In the genomic region with DNA sequence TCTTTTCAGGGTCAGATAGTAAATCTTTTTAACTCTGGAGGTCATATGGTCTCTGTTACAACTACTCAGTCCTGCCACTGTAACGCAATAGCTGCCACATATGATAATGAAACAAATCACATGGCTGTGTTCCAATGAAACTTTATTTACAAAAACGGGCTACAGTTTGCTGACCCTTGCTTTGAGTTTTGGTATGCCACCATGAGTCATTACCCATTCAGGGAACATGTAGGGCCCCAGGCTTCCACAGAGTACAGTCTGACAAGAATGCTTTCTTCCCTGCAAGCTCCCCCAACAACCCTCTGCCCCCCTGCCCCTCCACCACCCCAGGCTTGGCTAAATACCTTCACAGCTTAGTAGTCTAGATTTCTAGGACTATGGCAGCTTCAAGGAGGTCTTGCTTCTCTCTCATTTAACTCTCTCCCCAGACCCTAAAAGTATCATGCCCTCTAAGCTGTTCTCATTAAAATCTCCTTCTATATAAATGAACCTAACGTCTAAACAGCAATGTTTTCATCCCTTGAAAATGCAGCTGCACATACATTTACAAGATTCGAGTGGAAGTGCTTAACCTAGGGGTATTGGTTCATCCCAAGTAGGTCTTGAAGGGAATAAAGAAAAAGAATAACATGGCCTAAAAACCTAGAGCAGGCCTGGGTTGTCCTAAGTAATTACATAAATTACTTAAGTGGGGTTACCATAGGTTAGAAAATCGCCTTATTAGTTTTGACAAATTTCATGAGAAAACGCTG, we compare ENCODE assay signal across 10 cellular contexts.
A peak's percentile ranks its signal among the peaks of the same experiment; 100 is the strongest.
DNase-seq lines count a peak whose midpoint lies in the region; ATAC-seq and TF ChIP-seq lines count a peak whose summit lies in the region.
"Had no signal": no experiment of that assay in that cellular context is flagged by ENCODE, and none has a peak within 500 bp of the region (broad histone marks: within the 10 kb centered on the region; RNA-seq: fewer than 3 reads in every experiment).

No MANE protein-coding gene starts in this region.

- ATAC-seq in SK-N-SH treated with all-trans-retinoic acid at 6 μM for 48 hours (peak; percentile 66), HG02852 (IDR thresholded peaks at IDR 0.05; ENCODE audit: unreplicated experiment) (no peak)
- ATAC-seq: activated T-cell treated with anti-CD3 and anti-CD28 coated beads, Interleukin-2, amount 50 U/mL, for 4 hours had no signal

- DNase-seq in EL (peak; percentile 96), fibroblast of peridontal ligament (ENCODE audit: extremely low read depth) (peak; percentile 91), non-pigmented ciliary epithelial cell (ENCODE audit: low read depth) (peak; percentile 84), superior temporal gyrus (ENCODE audit: extremely low spot score) (no peak)
- no peak for DNase-seq in activated effector memory CD4-positive, alpha-beta T cell treated with anti-CD3 and anti-CD28 coated beads, Interleukin-2, amount 50 U/mL, for 16 hours
- DNase-seq in central memory CD4-positive, alpha-beta T cell = no peak
- DNase-seq: activated T-cell treated with anti-CD3 and anti-CD28 coated beads, Interleukin-2, amount 50 U/mL, for 4 hours; NCI-H187 treated with DMSO at 0.1 percent for 48 hours had no signal

TF ChIP-seq in SK-N-SH treated with all-trans-retinoic acid at 6 μM for 48 hours, 23 proteins besides CTCF, POLR2A, EP300 and RAD21:
- TF ChIP-seq ZFP3 (CRISPR knock-in tag; IDR thresholded peaks at IDR 0.05) (no peak), ZNF565 (CRISPR knock-in tag; conservative IDR thresholded peaks at IDR 0.05; ENCODE audit: low read depth) (no peak), ZFP30 (CRISPR knock-in tag; IDR thresholded peaks at IDR 0.05) (no peak), GLIS3 (CRISPR knock-in tag; IDR thresholded peaks at IDR 0.05) (no peak), ISL1 (CRISPR knock-in tag; IDR thresholded peaks at IDR 0.05) (no peak), ESRRG (CRISPR knock-in tag; IDR thresholded peaks at IDR 0.05) (no peak), SNAI2 (CRISPR knock-in tag; IDR thresholded peaks at IDR 0.05) (no peak), ZNF70 (CRISPR knock-in tag; IDR thresholded peaks at IDR 0.05) (no peak), ZNF8 (CRISPR knock-in tag; IDR thresholded peaks at IDR 0.05) (no peak), RARB (CRISPR knock-in tag; IDR thresholded peaks at IDR 0.05) (no peak)
- TF ChIP-seq, protein P1, sequence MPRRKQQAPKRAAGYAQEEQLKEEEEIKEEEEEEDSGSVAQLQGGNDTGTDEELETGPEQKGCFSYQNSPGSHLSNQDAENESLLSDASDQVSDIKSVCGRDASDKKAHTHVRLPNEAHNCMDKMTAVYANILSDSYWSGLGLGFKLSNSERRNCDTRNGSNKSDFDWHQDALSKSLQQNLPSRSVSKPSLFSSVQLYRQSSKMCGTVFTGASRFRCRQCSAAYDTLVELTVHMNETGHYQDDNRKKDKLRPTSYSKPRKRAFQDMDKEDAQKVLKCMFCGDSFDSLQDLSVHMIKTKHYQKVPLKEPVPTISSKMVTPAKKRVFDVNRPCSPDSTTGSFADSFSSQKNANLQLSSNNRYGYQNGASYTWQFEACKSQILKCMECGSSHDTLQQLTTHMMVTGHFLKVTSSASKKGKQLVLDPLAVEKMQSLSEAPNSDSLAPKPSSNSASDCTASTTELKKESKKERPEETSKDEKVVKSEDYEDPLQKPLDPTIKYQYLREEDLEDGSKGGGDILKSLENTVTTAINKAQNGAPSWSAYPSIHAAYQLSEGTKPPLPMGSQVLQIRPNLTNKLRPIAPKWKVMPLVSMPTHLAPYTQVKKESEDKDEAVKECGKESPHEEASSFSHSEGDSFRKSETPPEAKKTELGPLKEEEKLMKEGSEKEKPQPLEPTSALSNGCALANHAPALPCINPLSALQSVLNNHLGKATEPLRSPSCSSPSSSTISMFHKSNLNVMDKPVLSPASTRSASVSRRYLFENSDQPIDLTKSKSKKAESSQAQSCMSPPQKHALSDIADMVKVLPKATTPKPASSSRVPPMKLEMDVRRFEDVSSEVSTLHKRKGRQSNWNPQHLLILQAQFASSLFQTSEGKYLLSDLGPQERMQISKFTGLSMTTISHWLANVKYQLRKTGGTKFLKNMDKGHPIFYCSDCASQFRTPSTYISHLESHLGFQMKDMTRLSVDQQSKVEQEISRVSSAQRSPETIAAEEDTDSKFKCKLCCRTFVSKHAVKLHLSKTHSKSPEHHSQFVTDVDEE (CRISPR knock-in tag; IDR thresholded peaks at IDR 0.05) = no peak
- TF ChIP-seq, protein P2, sequence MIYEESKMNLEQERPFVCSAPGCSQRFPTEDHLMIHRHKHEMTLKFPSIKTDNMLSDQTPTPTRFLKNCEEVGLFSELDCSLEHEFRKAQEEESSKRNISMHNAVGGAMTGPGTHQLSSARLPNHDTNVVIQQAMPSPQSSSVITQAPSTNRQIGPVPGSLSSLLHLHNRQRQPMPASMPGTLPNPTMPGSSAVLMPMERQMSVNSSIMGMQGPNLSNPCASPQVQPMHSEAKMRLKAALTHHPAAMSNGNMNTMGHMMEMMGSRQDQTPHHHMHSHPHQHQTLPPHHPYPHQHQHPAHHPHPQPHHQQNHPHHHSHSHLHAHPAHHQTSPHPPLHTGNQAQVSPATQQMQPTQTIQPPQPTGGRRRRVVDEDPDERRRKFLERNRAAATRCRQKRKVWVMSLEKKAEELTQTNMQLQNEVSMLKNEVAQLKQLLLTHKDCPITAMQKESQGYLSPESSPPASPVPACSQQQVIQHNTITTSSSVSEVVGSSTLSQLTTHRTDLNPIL (CRISPR knock-in tag; IDR thresholded peaks at IDR 0.05; ENCODE audit: low read depth) = no peak
- TF ChIP-seq, protein P3, sequence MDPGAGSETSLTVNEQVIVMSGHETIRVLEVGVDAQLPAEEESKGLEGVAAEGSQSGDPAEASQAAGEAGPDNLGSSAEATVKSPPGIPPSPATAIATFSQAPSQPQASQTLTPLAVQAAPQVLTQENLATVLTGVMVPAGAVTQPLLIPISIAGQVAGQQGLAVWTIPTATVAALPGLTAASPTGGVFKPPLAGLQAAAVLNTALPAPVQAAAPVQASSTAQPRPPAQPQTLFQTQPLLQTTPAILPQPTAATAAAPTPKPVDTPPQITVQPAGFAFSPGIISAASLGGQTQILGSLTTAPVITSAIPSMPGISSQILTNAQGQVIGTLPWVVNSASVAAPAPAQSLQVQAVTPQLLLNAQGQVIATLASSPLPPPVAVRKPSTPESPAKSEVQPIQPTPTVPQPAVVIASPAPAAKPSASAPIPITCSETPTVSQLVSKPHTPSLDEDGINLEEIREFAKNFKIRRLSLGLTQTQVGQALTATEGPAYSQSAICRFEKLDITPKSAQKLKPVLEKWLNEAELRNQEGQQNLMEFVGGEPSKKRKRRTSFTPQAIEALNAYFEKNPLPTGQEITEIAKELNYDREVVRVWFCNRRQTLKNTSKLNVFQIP (CRISPR knock-in tag; IDR thresholded peaks at IDR 0.05; ENCODE audit: borderline replicate concordance, low read depth) = no peak
- TF ChIP-seq, protein P4, sequence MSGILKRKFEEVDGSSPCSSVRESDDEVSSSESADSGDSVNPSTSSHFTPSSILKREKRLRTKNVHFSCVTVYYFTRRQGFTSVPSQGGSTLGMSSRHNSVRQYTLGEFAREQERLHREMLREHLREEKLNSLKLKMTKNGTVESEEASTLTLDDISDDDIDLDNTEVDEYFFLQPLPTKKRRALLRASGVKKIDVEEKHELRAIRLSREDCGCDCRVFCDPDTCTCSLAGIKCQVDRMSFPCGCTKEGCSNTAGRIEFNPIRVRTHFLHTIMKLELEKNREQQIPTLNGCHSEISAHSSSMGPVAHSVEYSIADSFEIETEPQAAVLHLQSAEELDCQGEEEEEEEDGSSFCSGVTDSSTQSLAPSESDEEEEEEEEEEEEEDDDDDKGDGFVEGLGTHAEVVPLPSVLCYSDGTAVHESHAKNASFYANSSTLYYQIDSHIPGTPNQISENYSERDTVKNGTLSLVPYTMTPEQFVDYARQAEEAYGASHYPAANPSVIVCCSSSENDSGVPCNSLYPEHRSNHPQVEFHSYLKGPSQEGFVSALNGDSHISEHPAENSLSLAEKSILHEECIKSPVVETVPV (CRISPR knock-in tag; IDR thresholded peaks at IDR 0.05) = no peak
TF ChIP-seq in SK-N-SH treated with all-trans-retinoic acid at 6 μM for 48 hours: peak in this region for 0.

Comparison
In these comparisons a context has a peak if more than half of its experiments do, and no peak if none do; other contexts are left out.
1. DNase-seq: peak in EL (single experiment), fibroblast of peridontal ligament (single experiment) and non-pigmented ciliary epithelial cell (single experiment); none in activated effector memory CD4-positive, alpha-beta T cell treated with anti-CD3 and anti-CD28 coated beads, Interleukin-2, amount 50 U/mL, for 16 hours (single experiment), central memory CD4-positive, alpha-beta T cell (single experiment) and superior temporal gyrus (single experiment).